1 cellular context compared by ENCODE assay signal in the genomic region with DNA sequence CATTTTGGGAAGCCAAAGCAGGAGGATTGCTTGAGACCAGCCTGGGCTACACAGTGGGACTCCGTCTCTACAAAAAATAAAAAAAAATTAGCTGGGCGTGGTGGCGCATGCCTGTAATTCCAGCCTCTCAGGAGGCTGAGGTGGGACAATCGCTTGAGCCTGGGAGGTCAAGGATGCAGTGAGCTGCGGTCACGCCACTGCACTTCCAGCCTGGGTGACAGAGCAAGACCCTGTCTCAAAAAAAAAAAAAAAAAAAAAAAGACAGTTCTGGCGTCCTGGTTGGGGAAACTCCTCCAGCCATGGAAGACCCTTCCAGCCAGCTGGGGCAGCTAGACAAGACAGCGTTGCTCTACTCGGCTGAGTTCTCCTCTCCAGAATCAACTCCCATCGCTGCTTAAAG.
TF ChIP-seq lines count a peak whose summit lies in the region.

No MANE protein-coding gene starts in this region.

TF ChIP-seq in H1, 55 proteins besides CTCF, POLR2A, EP300 and RAD21:
- TF ChIP-seq CEBPB (IDR thresholded peaks at IDR 0.05; ENCODE audit: low read depth, low read length) (no peak), SAP30 (IDR thresholded peaks at IDR 0.05; ENCODE audit: insufficient read depth, insufficient replicate concordance, low read length) (no peak), EZH2 (IDR thresholded peaks at IDR 0.05; ENCODE audit: low read depth, low read length, severe bottlenecking) (no peak), RBBP5 (IDR thresholded peaks at IDR 0.05; ENCODE audit: borderline replicate concordance, low read depth, low read length) (no peak), SP4 (IDR thresholded peaks at IDR 0.05; ENCODE audit: low read length) (no peak), SP1 (IDR thresholded peaks at IDR 0.05; ENCODE audit: low read depth, low read length) (no peak), JUN (IDR thresholded peaks at IDR 0.05; ENCODE audit: low read depth, low read length) (no peak), TBP (IDR thresholded peaks at IDR 0.05; ENCODE audit: low read depth, low read length) (no peak), SIRT6 (IDR thresholded peaks at IDR 0.05; ENCODE audit: low read length) (no peak), MAX (IDR thresholded peaks at IDR 0.05) (no peak), NRF1 (IDR thresholded peaks at IDR 0.05; ENCODE audit: low read depth, low read length) (no peak), POU5F1 (IDR thresholded peaks at IDR 0.05; ENCODE audit: low read depth, low read length) (no peak), BRCA1 (IDR thresholded peaks at IDR 0.05; ENCODE audit: low read depth, low read length) (no peak)
- TF ChIP-seq, protein P1, sequence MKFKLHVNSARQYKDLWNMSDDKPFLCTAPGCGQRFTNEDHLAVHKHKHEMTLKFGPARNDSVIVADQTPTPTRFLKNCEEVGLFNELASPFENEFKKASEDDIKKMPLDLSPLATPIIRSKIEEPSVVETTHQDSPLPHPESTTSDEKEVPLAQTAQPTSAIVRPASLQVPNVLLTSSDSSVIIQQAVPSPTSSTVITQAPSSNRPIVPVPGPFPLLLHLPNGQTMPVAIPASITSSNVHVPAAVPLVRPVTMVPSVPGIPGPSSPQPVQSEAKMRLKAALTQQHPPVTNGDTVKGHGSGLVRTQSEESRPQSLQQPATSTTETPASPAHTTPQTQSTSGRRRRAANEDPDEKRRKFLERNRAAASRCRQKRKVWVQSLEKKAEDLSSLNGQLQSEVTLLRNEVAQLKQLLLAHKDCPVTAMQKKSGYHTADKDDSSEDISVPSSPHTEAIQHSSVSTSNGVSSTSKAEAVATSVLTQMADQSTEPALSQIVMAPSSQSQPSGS (IDR thresholded peaks at IDR 0.05; ENCODE audit: low read length): no peak
- TF ChIP-seq, protein P2, sequence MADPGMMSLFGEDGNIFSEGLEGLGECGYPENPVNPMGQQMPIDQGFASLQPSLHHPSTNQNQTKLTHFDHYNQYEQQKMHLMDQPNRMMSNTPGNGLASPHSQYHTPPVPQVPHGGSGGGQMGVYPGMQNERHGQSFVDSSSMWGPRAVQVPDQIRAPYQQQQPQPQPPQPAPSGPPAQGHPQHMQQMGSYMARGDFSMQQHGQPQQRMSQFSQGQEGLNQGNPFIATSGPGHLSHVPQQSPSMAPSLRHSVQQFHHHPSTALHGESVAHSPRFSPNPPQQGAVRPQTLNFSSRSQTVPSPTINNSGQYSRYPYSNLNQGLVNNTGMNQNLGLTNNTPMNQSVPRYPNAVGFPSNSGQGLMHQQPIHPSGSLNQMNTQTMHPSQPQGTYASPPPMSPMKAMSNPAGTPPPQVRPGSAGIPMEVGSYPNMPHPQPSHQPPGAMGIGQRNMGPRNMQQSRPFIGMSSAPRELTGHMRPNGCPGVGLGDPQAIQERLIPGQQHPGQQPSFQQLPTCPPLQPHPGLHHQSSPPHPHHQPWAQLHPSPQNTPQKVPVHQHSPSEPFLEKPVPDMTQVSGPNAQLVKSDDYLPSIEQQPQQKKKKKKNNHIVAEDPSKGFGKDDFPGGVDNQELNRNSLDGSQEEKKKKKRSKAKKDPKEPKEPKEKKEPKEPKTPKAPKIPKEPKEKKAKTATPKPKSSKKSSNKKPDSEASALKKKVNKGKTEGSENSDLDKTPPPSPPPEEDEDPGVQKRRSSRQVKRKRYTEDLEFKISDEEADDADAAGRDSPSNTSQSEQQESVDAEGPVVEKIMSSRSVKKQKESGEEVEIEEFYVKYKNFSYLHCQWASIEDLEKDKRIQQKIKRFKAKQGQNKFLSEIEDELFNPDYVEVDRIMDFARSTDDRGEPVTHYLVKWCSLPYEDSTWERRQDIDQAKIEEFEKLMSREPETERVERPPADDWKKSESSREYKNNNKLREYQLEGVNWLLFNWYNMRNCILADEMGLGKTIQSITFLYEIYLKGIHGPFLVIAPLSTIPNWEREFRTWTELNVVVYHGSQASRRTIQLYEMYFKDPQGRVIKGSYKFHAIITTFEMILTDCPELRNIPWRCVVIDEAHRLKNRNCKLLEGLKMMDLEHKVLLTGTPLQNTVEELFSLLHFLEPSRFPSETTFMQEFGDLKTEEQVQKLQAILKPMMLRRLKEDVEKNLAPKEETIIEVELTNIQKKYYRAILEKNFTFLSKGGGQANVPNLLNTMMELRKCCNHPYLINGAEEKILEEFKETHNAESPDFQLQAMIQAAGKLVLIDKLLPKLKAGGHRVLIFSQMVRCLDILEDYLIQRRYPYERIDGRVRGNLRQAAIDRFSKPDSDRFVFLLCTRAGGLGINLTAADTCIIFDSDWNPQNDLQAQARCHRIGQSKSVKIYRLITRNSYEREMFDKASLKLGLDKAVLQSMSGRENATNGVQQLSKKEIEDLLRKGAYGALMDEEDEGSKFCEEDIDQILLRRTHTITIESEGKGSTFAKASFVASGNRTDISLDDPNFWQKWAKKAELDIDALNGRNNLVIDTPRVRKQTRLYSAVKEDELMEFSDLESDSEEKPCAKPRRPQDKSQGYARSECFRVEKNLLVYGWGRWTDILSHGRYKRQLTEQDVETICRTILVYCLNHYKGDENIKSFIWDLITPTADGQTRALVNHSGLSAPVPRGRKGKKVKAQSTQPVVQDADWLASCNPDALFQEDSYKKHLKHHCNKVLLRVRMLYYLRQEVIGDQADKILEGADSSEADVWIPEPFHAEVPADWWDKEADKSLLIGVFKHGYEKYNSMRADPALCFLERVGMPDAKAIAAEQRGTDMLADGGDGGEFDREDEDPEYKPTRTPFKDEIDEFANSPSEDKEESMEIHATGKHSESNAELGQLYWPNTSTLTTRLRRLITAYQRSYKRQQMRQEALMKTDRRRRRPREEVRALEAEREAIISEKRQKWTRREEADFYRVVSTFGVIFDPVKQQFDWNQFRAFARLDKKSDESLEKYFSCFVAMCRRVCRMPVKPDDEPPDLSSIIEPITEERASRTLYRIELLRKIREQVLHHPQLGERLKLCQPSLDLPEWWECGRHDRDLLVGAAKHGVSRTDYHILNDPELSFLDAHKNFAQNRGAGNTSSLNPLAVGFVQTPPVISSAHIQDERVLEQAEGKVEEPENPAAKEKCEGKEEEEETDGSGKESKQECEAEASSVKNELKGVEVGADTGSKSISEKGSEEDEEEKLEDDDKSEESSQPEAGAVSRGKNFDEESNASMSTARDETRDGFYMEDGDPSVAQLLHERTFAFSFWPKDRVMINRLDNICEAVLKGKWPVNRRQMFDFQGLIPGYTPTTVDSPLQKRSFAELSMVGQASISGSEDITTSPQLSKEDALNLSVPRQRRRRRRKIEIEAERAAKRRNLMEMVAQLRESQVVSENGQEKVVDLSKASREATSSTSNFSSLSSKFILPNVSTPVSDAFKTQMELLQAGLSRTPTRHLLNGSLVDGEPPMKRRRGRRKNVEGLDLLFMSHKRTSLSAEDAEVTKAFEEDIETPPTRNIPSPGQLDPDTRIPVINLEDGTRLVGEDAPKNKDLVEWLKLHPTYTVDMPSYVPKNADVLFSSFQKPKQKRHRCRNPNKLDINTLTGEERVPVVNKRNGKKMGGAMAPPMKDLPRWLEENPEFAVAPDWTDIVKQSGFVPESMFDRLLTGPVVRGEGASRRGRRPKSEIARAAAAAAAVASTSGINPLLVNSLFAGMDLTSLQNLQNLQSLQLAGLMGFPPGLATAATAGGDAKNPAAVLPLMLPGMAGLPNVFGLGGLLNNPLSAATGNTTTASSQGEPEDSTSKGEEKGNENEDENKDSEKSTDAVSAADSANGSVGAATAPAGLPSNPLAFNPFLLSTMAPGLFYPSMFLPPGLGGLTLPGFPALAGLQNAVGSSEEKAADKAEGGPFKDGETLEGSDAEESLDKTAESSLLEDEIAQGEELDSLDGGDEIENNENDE (IDR thresholded peaks at IDR 0.05; ENCODE audit: insufficient replicate concordance, low read length): no peak
